In genomic region chr17:21291357-21291756, GRCh38 we compare ENCODE assay signal across 1 cellular context.
TF ChIP-seq lines count a peak whose summit lies in the region.

No MANE protein-coding gene starts in this region.

TF ChIP-seq in HCT116, 20 proteins besides CTCF, POLR2A, EP300 and RAD21 (continued from another document):
- TF ChIP-seq, protein P1, sequence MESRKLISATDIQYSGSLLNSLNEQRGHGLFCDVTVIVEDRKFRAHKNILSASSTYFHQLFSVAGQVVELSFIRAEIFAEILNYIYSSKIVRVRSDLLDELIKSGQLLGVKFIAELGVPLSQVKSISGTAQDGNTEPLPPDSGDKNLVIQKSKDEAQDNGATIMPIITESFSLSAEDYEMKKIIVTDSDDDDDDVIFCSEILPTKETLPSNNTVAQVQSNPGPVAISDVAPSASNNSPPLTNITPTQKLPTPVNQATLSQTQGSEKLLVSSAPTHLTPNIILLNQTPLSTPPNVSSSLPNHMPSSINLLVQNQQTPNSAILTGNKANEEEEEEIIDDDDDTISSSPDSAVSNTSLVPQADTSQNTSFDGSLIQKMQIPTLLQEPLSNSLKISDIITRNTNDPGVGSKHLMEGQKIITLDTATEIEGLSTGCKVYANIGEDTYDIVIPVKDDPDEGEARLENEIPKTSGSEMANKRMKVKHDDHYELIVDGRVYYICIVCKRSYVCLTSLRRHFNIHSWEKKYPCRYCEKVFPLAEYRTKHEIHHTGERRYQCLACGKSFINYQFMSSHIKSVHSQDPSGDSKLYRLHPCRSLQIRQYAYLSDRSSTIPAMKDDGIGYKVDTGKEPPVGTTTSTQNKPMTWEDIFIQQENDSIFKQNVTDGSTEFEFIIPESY (IDR thresholded peaks at IDR 0.05; ENCODE audit: extremely low read depth, insufficient replicate concordance, low read length): no peak
- TF ChIP-seq, protein P2, sequence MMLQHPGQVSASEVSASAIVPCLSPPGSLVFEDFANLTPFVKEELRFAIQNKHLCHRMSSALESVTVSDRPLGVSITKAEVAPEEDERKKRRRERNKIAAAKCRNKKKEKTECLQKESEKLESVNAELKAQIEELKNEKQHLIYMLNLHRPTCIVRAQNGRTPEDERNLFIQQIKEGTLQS (IDR thresholded peaks at IDR 0.05): no peak
- TF ChIP-seq ZFX (IDR thresholded peaks at IDR 0.05): no peak
- TF ChIP-seq, protein P3, sequence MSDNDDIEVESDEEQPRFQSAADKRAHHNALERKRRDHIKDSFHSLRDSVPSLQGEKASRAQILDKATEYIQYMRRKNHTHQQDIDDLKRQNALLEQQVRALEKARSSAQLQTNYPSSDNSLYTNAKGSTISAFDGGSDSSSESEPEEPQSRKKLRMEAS (IDR thresholded peaks at IDR 0.05): no peak
- no peak for TF ChIP-seq JUND (IDR thresholded peaks at IDR 0.05)
- TF ChIP-seq SIN3A (IDR thresholded peaks at IDR 0.05; ENCODE audit: low read depth): no peak
- TF ChIP-seq EZH2phosphoT487 (IDR thresholded peaks at IDR 0.05; ENCODE audit: borderline replicate concordance): no peak
- TF ChIP-seq YY1 (IDR thresholded peaks at IDR 0.05; ENCODE audit: extremely low read depth, insufficient replicate concordance, low read depth, low read length): no peak
- no peak for TF ChIP-seq REST (IDR thresholded peaks at IDR 0.05; ENCODE audit: low read depth)
- TF ChIP-seq SP1 (IDR thresholded peaks at IDR 0.05; ENCODE audit: low read depth): no peak
- no peak for TF ChIP-seq ZNF274 (IDR thresholded peaks at IDR 0.05; ENCODE audit: low read depth, low read length)
- TF ChIP-seq ELF1 (IDR thresholded peaks at IDR 0.05; ENCODE audit: borderline replicate concordance, low read depth): no peak
- no peak for TF ChIP-seq POLR2AphosphoS5 (IDR thresholded peaks at IDR 0.05; ENCODE audit: low read depth, low read length)
- no peak for TF ChIP-seq FOSL1 (IDR thresholded peaks at IDR 0.05; ENCODE audit: low read depth)
- no peak for TF ChIP-seq TCF7L2 (IDR thresholded peaks at IDR 0.05; ENCODE audit: borderline replicate concordance, extremely low read depth, insufficient read depth, insufficient read length)
- TF ChIP-seq SRF (IDR thresholded peaks at IDR 0.05; ENCODE audit: low read depth): no peak
- TF ChIP-seq EZH2 (IDR thresholded peaks at IDR 0.05): no peak
